ENCODE assay signal across 6 cellular contexts in the genomic region with DNA sequence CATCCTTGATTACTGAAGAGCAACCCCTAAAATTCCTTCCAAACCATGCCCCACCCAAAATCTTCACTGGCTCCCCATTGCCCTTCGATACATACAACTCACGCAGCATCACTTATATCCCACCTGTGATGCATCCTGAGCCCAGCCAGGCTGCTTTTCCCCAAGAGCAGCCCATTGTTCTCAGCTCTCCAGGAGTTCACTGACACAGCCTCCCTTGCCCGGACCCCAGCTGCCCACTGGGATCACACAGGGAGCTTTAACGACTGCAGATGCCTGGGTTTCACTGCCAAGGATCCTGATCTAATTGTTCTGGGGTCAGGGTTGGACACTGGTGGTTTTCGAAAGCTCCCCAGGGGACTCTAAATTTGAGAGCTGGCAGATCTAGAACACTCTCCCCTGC. TPM values are rescaled to one million over a fixed set of nuclear protein-coding genes. Genes with fewer than 3 reads are reported as not detected.
"Had no signal": no experiment of that assay in that cellular context is flagged by ENCODE, and none has a peak within 500 bp of the region (broad histone marks: within the 10 kb centered on the region; RNA-seq: fewer than 3 reads in every experiment).

No MANE protein-coding gene starts in this region.

RNA-seq across cellular contexts. Expression of gene DSCAML1, which starts 33.6 kb away (rescaled TPM):
- total RNA-seq: activated T-helper 1 cell treated with anti-CD3 and anti-CD28 coated beads, Interleukin-12 subunit alpha, Interleukin-12 subunit beta, Interleukin-2, Interleukin-4 antibody, amounts not matched to agents 30 ng/mL and 10 ng/mL and 1 ng/mL, durations not matched to agents 14 hours and 24 hours and 36 hours; activated T-helper 2 cell treated with anti-CD3 and anti-CD28 coated beads, Interferon-gamma antibody, Interleukin-2, Interleukin-4, amounts not matched to agents 10 μg/mL and 5 μg/mL and 100 μg/mL, durations not matched to agents 14 hours and 24 hours and 36 hours; endothelial cell of umbilical vein; fibroblast of lung; fibroblast of villous mesenchyme; glomerular endothelial cell had no signal
- polyA plus RNA-seq: endothelial cell of umbilical vein, fibroblast of lung had no signal
